Comparison of ENCODE assay signal across 8 cellular contexts in genomic region chr6:42891199-42891722, GRCh38. TPM values are rescaled to one million over a fixed set of nuclear protein-coding genes. Genes with fewer than 3 reads are reported as not detected.
DNase-seq lines count a peak whose midpoint lies in the region; ATAC-seq and TF ChIP-seq lines count a peak whose summit lies in the region.

No MANE protein-coding gene starts in this region.

- H3K4me1 ChIP-seq in BE2C = peaks cover 2% of the 10 kb centered on the region; the same call in 1 of the 2 replicates

- peaks cover 35% of the 10 kb centered on the region for H3K36me3 Mint-ChIP-seq in effector memory CD8-positive, alpha-beta T cell (ENCODE audit: insufficient read depth)
- peaks cover 2% of the 10 kb centered on the region for H3K36me3 Mint-ChIP-seq in nephron progenitor cell (ENCODE audit: low read depth)

- peak overlapping the region; percentile 90 to 92 for H3K4me3 Mint-ChIP-seq in effector memory CD8-positive, alpha-beta T cell
- H3K4me3 Mint-ChIP-seq in nephron progenitor cell = peak overlapping the region; percentile 93

- ATAC-seq in effector memory CD8-positive, alpha-beta T cell (replicated peaks) = no peak
- ATAC-seq in HG02840 (IDR thresholded peaks at IDR 0.05; ENCODE audit: low FRiP score, unreplicated experiment) = no peak
- no peak for ATAC-seq in HG02763 (IDR thresholded peaks at IDR 0.05; ENCODE audit: unreplicated experiment)
- no peak for ATAC-seq in HG03442 (IDR thresholded peaks at IDR 0.05; ENCODE audit: unreplicated experiment)

- H3K36me3 ChIP-seq in BE2C = peaks cover 7% of the 10 kb centered on the region

- H3K9me3 Mint-ChIP-seq in effector memory CD8-positive, alpha-beta T cell = no peaks in the 10 kb centered on the region
- H3K9me3 Mint-ChIP-seq in nephron progenitor cell = no peaks in the 10 kb centered on the region

- H3K27me3 ChIP-seq in BE2C = no peaks in the 10 kb centered on the region

- no peaks in the 10 kb centered on the region for H3K9me3 ChIP-seq in BE2C

- no peaks in the 10 kb centered on the region for H3K27me3 Mint-ChIP-seq in effector memory CD8-positive, alpha-beta T cell
- no peaks in the 10 kb centered on the region for H3K27me3 Mint-ChIP-seq in nephron progenitor cell (ENCODE audit: low read depth, poor library complexity)

- H3K4me3 ChIP-seq in BE2C (ENCODE audit: low read depth, low read length) = peak overlapping the region; percentile 86
- H3K4me3 ChIP-seq in NB4 (ENCODE audit: low read depth, low read length) = peak overlapping the region; percentile 71

- H3K4me1 Mint-ChIP-seq in effector memory CD8-positive, alpha-beta T cell (ENCODE audit: low read depth in 2 of 2) = peaks cover 5 to 8% of the 10 kb centered on the region in 2 donors
- H3K4me1 Mint-ChIP-seq in nephron progenitor cell = peaks cover 28% of the 10 kb centered on the region

- DNase-seq in BE2C (no peak), NB4 (ENCODE audit: low read depth) (no peak), nephron progenitor cell (no peak), globus pallidus (ENCODE audit: low spot score) (no peak)
- DNase-seq in effector memory CD8-positive, alpha-beta T cell = no peak

- no peak for TF ChIP-seq POLR2A in NB4 (IDR thresholded peaks at IDR 0.05; ENCODE audit: extremely low read depth, insufficient read length)

- TF ChIP-seq CTCF in BE2C (IDR thresholded peaks at IDR 0.05; ENCODE audit: low read depth, low read length) (no peak), NB4 (IDR thresholded peaks at IDR 0.05; ENCODE audit: low read depth, low read length) (no peak), nephron progenitor cell (IDR thresholded peaks at IDR 0.05) (no peak)

- peak overlapping the region; percentile 94 to 96 for H3K27ac Mint-ChIP-seq in effector memory CD8-positive, alpha-beta T cell
- no peak overlapping the region for H3K27ac Mint-ChIP-seq in nephron progenitor cell

RNA-seq across cellular contexts. Expression of gene RPL7L1, which starts 11.8 kb away (rescaled TPM):
- 111 TPM for polyA plus RNA-seq in BE2C (2012; ENCODE audit: insufficient read depth, insufficient read length, low read depth)

RNA-seq across cellular contexts. Expression of gene PTCRA, which starts 24.6 kb away (rescaled TPM):
- not detected for polyA plus RNA-seq in BE2C (2012; ENCODE audit: insufficient read depth, insufficient read length, low read depth)

RNA-seq across cellular contexts. Expression of gene CNPY3, which starts 38.0 kb away (rescaled TPM):
- 63.3 TPM for polyA plus RNA-seq in BE2C (2012; ENCODE audit: insufficient read depth, insufficient read length, low read depth)
